In the genomic region with DNA sequence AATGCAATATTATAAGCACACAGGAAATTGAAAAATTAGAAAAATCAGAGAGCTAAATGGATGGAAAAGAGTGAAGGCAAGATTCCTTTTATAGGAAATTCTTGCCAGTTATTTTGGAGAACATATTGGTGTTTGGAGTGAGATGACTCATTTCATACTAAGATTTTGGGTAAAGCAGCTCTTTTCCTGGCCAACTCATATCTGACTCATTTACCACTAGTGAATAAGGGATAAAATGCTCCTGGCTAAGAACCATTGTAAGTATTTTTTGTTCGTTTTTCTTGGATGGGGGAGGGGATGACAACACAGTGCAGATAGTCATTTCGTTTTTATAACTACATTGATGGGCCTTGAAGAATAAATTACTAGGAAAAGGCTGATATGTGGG, we compare ENCODE assay signal across 8 cellular contexts.
DNase-seq lines count a peak whose midpoint lies in the region; ATAC-seq and TF ChIP-seq lines count a peak whose summit lies in the region.

No MANE protein-coding gene starts in this region.

- no peak overlapping the region for H3K4me3 Mint-ChIP-seq in mesothelial cell of epicardium
- no peak overlapping the region for H3K4me3 Mint-ChIP-seq in activated T-helper 17 cell treated with anti-CD3 and anti-CD28 coated beads, Interleukin-2, amount 50 U/mL, for 72 hours

- H3K36me3 Mint-ChIP-seq in mesothelial cell of epicardium = peaks cover 29% of the 10 kb centered on the region
- H3K36me3 Mint-ChIP-seq in activated T-helper 17 cell treated with anti-CD3 and anti-CD28 coated beads, Interleukin-2, amount 50 U/mL, for 72 hours (ENCODE audit: low read depth) = no peaks in the 10 kb centered on the region

- no peak for ATAC-seq in GM21367 (IDR thresholded peaks at IDR 0.05; ENCODE audit: unreplicated experiment)
- ATAC-seq in activated T-helper 17 cell treated with anti-CD3 and anti-CD28 coated beads, Interleukin-2, amount 50 U/mL, for 72 hours (replicated peaks) = no peak

- no peaks in the 10 kb centered on the region for H3K27me3 Mint-ChIP-seq in mesothelial cell of epicardium (ENCODE audit: low read depth)
- no peaks in the 10 kb centered on the region for H3K27me3 Mint-ChIP-seq in activated T-helper 17 cell treated with anti-CD3 and anti-CD28 coated beads, Interleukin-2, amount 50 U/mL, for 72 hours

- peak overlapping the region; percentile 80 for H3K27ac Mint-ChIP-seq in mesothelial cell of epicardium
- no peak overlapping the region for H3K27ac Mint-ChIP-seq in activated T-helper 17 cell treated with anti-CD3 and anti-CD28 coated beads, Interleukin-2, amount 50 U/mL, for 72 hours

- peaks cover 46% of the 10 kb centered on the region for H3K4me1 Mint-ChIP-seq in mesothelial cell of epicardium
- H3K4me1 Mint-ChIP-seq in activated T-helper 17 cell treated with anti-CD3 and anti-CD28 coated beads, Interleukin-2, amount 50 U/mL, for 72 hours = no peaks in the 10 kb centered on the region

- no peak for TF ChIP-seq CTCF in mesothelial cell of epicardium (IDR thresholded peaks at IDR 0.05; ENCODE audit: unreplicated experiment)

- DNase-seq in AG08396 (ENCODE audit: low spot score) (peak; percentile 65), NCI-H446 (lab: John Stamatoyannopoulos, UW) (peak; percentile 32 to 83), dedifferentiated amniotic fluid mesenchymal stem cell (ENCODE audit: extremely low spot score) (peak; percentile 85), mesothelial cell of epicardium (ENCODE audit: low spot score in 2 of 2, unreplicated experiment in 2 of 2) (no peak), NCI-H82 treated with DMSO at 0.1 percent for 48 hours (lab: John Stamatoyannopoulos, UW; ENCODE audit: unreplicated experiment) (no peak)
- no peak for DNase-seq in NK-92 treated with Interleukin-12 subunit alpha and Interleukin-12 subunit beta, amount 100 ng/mL, for 24 hours (lab: John Stamatoyannopoulos, UW)

- H3K9me3 Mint-ChIP-seq in mesothelial cell of epicardium = peaks cover 38% of the 10 kb centered on the region
- H3K9me3 Mint-ChIP-seq in activated T-helper 17 cell treated with anti-CD3 and anti-CD28 coated beads, Interleukin-2, amount 50 U/mL, for 72 hours = peaks cover 10% of the 10 kb centered on the region

Comparison
In these comparisons a context has a peak if more than half of its experiments do, and no peak if none do; other contexts are left out.
1. DNase-seq: peak in AG08396 (single experiment), NCI-H446 (2 of 2) and dedifferentiated amniotic fluid mesenchymal stem cell (single experiment); none in mesothelial cell of epicardium (0 of 2), NK-92 treated with Interleukin-12 subunit alpha and Interleukin-12 subunit beta, amount 100 ng/mL, for 24 hours (single experiment) and NCI-H82 treated with DMSO at 0.1 percent for 48 hours (single experiment).